ENCODE assay signal across 18 cellular contexts in the genomic region with DNA sequence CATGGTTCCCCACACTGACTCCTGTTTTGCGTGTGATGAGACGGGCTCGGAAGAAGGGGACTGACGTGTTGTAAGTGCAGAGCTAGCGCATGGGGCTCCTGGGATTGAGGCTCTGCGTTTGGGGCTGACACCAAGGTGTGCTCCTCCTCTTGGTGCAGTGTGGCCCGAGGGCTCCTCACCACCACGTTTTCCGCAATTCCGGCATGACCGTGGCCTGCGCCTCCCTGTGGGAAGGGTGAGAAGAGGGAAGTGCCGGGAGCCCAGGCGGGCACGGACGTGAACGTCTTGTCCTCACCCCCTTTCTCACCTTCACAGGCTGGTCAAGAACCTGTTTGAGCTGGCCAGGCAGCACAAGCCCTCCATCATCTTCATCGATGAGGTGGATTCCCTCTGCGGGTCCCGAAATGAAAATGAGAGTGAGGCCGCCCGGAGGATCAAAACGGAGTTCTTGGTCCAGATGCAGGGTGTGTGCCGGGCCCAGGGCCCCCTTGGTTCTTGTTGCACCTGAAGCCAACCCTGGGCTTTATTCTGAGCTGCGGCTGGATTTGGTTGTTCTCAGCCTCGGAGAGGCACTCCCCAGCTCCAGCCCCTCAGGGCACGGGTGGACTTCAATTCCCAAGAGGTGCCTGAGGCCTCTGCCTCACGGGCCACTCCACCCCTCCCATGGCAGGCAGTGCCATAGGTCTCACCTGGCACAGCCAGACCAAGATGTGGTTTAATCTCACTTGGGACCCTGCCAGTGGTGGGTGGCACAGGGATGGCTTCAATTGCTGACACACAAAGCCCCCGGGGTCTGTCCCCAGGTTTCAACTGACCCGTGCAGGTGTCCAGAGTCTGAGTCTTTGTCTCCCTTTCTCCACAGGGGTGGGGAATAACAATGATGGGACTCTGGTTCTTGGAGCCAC. TPM values are rescaled to one million over a fixed set of nuclear protein-coding genes. Genes with fewer than 3 reads are reported as not detected.
A peak's percentile ranks its signal among the peaks of the same experiment; 100 is the strongest.
DNase-seq lines count a peak whose midpoint lies in the region; ATAC-seq and TF ChIP-seq lines count a peak whose summit lies in the region.
"Had no signal": no experiment of that assay in that cellular context is flagged by ENCODE, and none has a peak within 500 bp of the region (broad histone marks: within the 10 kb centered on the region; RNA-seq: fewer than 3 reads in every experiment).

No MANE protein-coding gene starts in this region.

- DNase-seq in activated naive CD8-positive, alpha-beta T cell treated with anti-CD3 and anti-CD28 coated beads, Interleukin-2, amount 10 ng/mL, durations not matched to agents 7 days and 5 days = peak; percentile 21
- DNase-seq in activated naive CD8-positive, alpha-beta T cell treated with anti-CD3 and anti-CD28 coated beads for 36 hours = no peak
- DNase-seq in central memory CD8-positive, alpha-beta T cell (ENCODE audit: low spot score in 2 of 2) = no peak
- no peak for DNase-seq in nephron progenitor cell
- DNase-seq in upper lobe of right lung = peak; percentile 53
- DNase-seq in Right ventricle myocardium superior = no peak
- no peak for DNase-seq in NCI-H345 treated with DMSO at 0.1 percent for 48 hours (lab: John Stamatoyannopoulos, UW; ENCODE audit: unreplicated experiment)
- DNase-seq: DMS153; KG1; NCI-H1048; NCI-H1694; NCI-H2107; NCI-H345; NCI-H69; NK-92 treated with Interleukin-12 subunit alpha and Interleukin-12 subunit beta, amount 100 ng/mL, for 24 hours had no signal

- peaks cover 4% of the 10 kb centered on the region for H3K4me1 Mint-ChIP-seq in activated naive CD8-positive, alpha-beta T cell treated with anti-CD3 and anti-CD28 coated beads, Interleukin-2, amount 10 ng/mL, durations not matched to agents 7 days and 5 days
- H3K4me1 Mint-ChIP-seq in activated naive CD8-positive, alpha-beta T cell treated with anti-CD3 and anti-CD28 coated beads for 36 hours = peaks cover 10% of the 10 kb centered on the region
- peaks cover 7% of the 10 kb centered on the region for H3K4me1 Mint-ChIP-seq in central memory CD8-positive, alpha-beta T cell
- peaks cover 29% of the 10 kb centered on the region for H3K4me1 Mint-ChIP-seq in nephron progenitor cell

- peaks cover 5% of the 10 kb centered on the region for H3K4me1 ChIP-seq in upper lobe of right lung

- TF ChIP-seq POLR2A in GM18505 (IDR thresholded peaks at IDR 0.05; ENCODE audit: borderline replicate concordance, extremely low read depth, insufficient read depth, insufficient read length) = no peak

- H3K27me3 Mint-ChIP-seq in activated naive CD8-positive, alpha-beta T cell treated with anti-CD3 and anti-CD28 coated beads, Interleukin-2, amount 10 ng/mL, durations not matched to agents 7 days and 5 days = no peaks in the 10 kb centered on the region
- no peaks in the 10 kb centered on the region for H3K27me3 Mint-ChIP-seq in activated naive CD8-positive, alpha-beta T cell treated with anti-CD3 and anti-CD28 coated beads for 36 hours
- H3K27me3 Mint-ChIP-seq in central memory CD8-positive, alpha-beta T cell = no peaks in the 10 kb centered on the region
- no peaks in the 10 kb centered on the region for H3K27me3 Mint-ChIP-seq in nephron progenitor cell (ENCODE audit: low read depth, poor library complexity)

- H3K9me3 Mint-ChIP-seq in activated naive CD8-positive, alpha-beta T cell treated with anti-CD3 and anti-CD28 coated beads, Interleukin-2, amount 10 ng/mL, durations not matched to agents 7 days and 5 days = no peaks in the 10 kb centered on the region
- H3K9me3 Mint-ChIP-seq in activated naive CD8-positive, alpha-beta T cell treated with anti-CD3 and anti-CD28 coated beads for 36 hours = no peaks in the 10 kb centered on the region
- no peaks in the 10 kb centered on the region for H3K9me3 Mint-ChIP-seq in central memory CD8-positive, alpha-beta T cell
- no peaks in the 10 kb centered on the region for H3K9me3 Mint-ChIP-seq in nephron progenitor cell

- TF ChIP-seq CTCF in nephron progenitor cell (IDR thresholded peaks at IDR 0.05) = no peak
- TF ChIP-seq CTCF in upper lobe of right lung (IDR thresholded peaks at IDR 0.05) = no peak

- H3K4me3 ChIP-seq in upper lobe of right lung = no peak overlapping the region
- H3K4me3 ChIP-seq: SK-N-MC had no signal

- H3K9me3 ChIP-seq in upper lobe of right lung = no peaks in the 10 kb centered on the region

- H3K27ac Mint-ChIP-seq in activated naive CD8-positive, alpha-beta T cell treated with anti-CD3 and anti-CD28 coated beads, Interleukin-2, amount 10 ng/mL, durations not matched to agents 7 days and 5 days = no peak overlapping the region
- H3K27ac Mint-ChIP-seq in activated naive CD8-positive, alpha-beta T cell treated with anti-CD3 and anti-CD28 coated beads for 36 hours = no peak overlapping the region
- H3K27ac Mint-ChIP-seq in central memory CD8-positive, alpha-beta T cell (ENCODE audit: low read depth) = peak overlapping the region; percentile 13
- H3K27ac Mint-ChIP-seq in nephron progenitor cell = peak overlapping the region; percentile 98

- H3K27ac ChIP-seq in upper lobe of right lung = no peak overlapping the region
- H3K27ac ChIP-seq: SK-N-MC had no signal

- intact Hi-C loops in upper lobe of right lung (cut with DNase I) = no loop called here
- intact Hi-C loops in Right ventricle myocardium superior (cut with DNase I) = no loop called here

- no peak overlapping the region for H3K4me3 Mint-ChIP-seq in activated naive CD8-positive, alpha-beta T cell treated with anti-CD3 and anti-CD28 coated beads, Interleukin-2, amount 10 ng/mL, durations not matched to agents 7 days and 5 days
- H3K4me3 Mint-ChIP-seq in activated naive CD8-positive, alpha-beta T cell treated with anti-CD3 and anti-CD28 coated beads for 36 hours = no peak overlapping the region
- no peak overlapping the region for H3K4me3 Mint-ChIP-seq in central memory CD8-positive, alpha-beta T cell
- H3K4me3 Mint-ChIP-seq in nephron progenitor cell = no peak overlapping the region

- no peaks in the 10 kb centered on the region for H3K27me3 ChIP-seq in upper lobe of right lung

- ATAC-seq in activated naive CD8-positive, alpha-beta T cell treated with anti-CD3 and anti-CD28 coated beads, Interleukin-2, amount 10 ng/mL, durations not matched to agents 7 days and 5 days (ENCODE audit: low read depth) = no peak
- no peak for ATAC-seq in central memory CD8-positive, alpha-beta T cell (replicated peaks; ENCODE audit: extremely low read depth, poor library complexity, severe bottlenecking)
- ATAC-seq in upper lobe of right lung (no peak), GM18505 (IDR thresholded peaks at IDR 0.05; ENCODE audit: unreplicated experiment) (no peak), Right ventricle myocardium superior (ENCODE audit: poor library complexity) (no peak)

- POLR2A ChIA-PET in activated naive CD8-positive, alpha-beta T cell treated with anti-CD3 and anti-CD28 coated beads, Interleukin-2, amount 10 ng/mL, durations not matched to agents 7 days and 5 days (lab: Charles Lee) = no interaction called here

- H3K36me3 Mint-ChIP-seq in activated naive CD8-positive, alpha-beta T cell treated with anti-CD3 and anti-CD28 coated beads, Interleukin-2, amount 10 ng/mL, durations not matched to agents 7 days and 5 days = peaks cover 9% of the 10 kb centered on the region
- peaks cover 27% of the 10 kb centered on the region for H3K36me3 Mint-ChIP-seq in activated naive CD8-positive, alpha-beta T cell treated with anti-CD3 and anti-CD28 coated beads for 36 hours
- H3K36me3 Mint-ChIP-seq in central memory CD8-positive, alpha-beta T cell (ENCODE audit: insufficient read depth) = peaks cover 63% of the 10 kb centered on the region
- peaks cover 55% of the 10 kb centered on the region for H3K36me3 Mint-ChIP-seq in nephron progenitor cell (ENCODE audit: low read depth)

- peaks cover 100% of the 10 kb centered on the region for H3K36me3 ChIP-seq in upper lobe of right lung

RNA-seq across cellular contexts. Expression of gene VPS4A, which starts 8.9 kb away (rescaled TPM):
- total RNA-seq in activated naive CD8-positive, alpha-beta T cell treated with anti-CD3 and anti-CD28 coated beads, Interleukin-2, amount 10 ng/mL, durations not matched to agents 7 days and 5 days = 10 to 100 TPM; 38.6 to 41.8 TPM
- 10 to 100 TPM; 27.0 to 28.6 TPM for total RNA-seq in activated naive CD8-positive, alpha-beta T cell treated with anti-CD3 and anti-CD28 coated beads for 36 hours
- total RNA-seq in upper lobe of right lung (28.9 TPM), Right ventricle myocardium superior (28.6 TPM)

RNA-seq across cellular contexts. Expression of gene PDF, which starts 10.3 kb away (rescaled TPM):
- 10 to 100 TPM; 12.6 to 14.5 TPM for total RNA-seq in activated naive CD8-positive, alpha-beta T cell treated with anti-CD3 and anti-CD28 coated beads, Interleukin-2, amount 10 ng/mL, durations not matched to agents 7 days and 5 days
- total RNA-seq in activated naive CD8-positive, alpha-beta T cell treated with anti-CD3 and anti-CD28 coated beads for 36 hours = 10 to 100 TPM; 33.0 to 36.4 TPM
- total RNA-seq in upper lobe of right lung = 8.8 TPM
- 5.6 TPM for total RNA-seq in Right ventricle myocardium superior

RNA-seq across cellular contexts. Expression of gene COG8, which starts 19.3 kb away (rescaled TPM):
- 10 to 100 TPM; 42.5 to 43.9 TPM for total RNA-seq in activated naive CD8-positive, alpha-beta T cell treated with anti-CD3 and anti-CD28 coated beads, Interleukin-2, amount 10 ng/mL, durations not matched to agents 7 days and 5 days
- 10 to 100 TPM; 30.2 to 31.8 TPM for total RNA-seq in activated naive CD8-positive, alpha-beta T cell treated with anti-CD3 and anti-CD28 coated beads for 36 hours
- total RNA-seq in upper lobe of right lung (32.3 TPM), Right ventricle myocardium superior (22.0 TPM)

RNA-seq across cellular contexts. Expression of gene NIP7, which starts 19.5 kb away (rescaled TPM):
- 10 to 100 TPM; 30.7 to 39.5 TPM for total RNA-seq in activated naive CD8-positive, alpha-beta T cell treated with anti-CD3 and anti-CD28 coated beads, Interleukin-2, amount 10 ng/mL, durations not matched to agents 7 days and 5 days
- 10 to 100 TPM; 70.1 to 73.2 TPM for total RNA-seq in activated naive CD8-positive, alpha-beta T cell treated with anti-CD3 and anti-CD28 coated beads for 36 hours
- total RNA-seq in upper lobe of right lung = 20.8 TPM
- total RNA-seq in Right ventricle myocardium superior = 7.3 TPM

RNA-seq across cellular contexts. Expression of gene TMED6, which starts 31.5 kb away (rescaled TPM):
- 1 to 10 TPM; 2.1 to 2.2 TPM for total RNA-seq in activated naive CD8-positive, alpha-beta T cell treated with anti-CD3 and anti-CD28 coated beads, Interleukin-2, amount 10 ng/mL, durations not matched to agents 7 days and 5 days
- 1 to 10 TPM in 1 of 2 experiments, under 1 TPM in 1; 0.70 to 1.2 TPM for total RNA-seq in activated naive CD8-positive, alpha-beta T cell treated with anti-CD3 and anti-CD28 coated beads for 36 hours
- total RNA-seq in upper lobe of right lung (0.69 TPM), Right ventricle myocardium superior (not detected)
- total RNA-seq: M059J had no signal

Comparison
In these comparisons a context has a peak if more than half of its experiments do, and no peak if none do; other contexts are left out.
1. DNase-seq: peak in activated naive CD8-positive, alpha-beta T cell treated with anti-CD3 and anti-CD28 coated beads, Interleukin-2, amount 10 ng/mL, durations not matched to agents 7 days and 5 days (single experiment) and upper lobe of right lung (single experiment); none in activated naive CD8-positive, alpha-beta T cell treated with anti-CD3 and anti-CD28 coated beads for 36 hours (single experiment), central memory CD8-positive, alpha-beta T cell (0 of 2), nephron progenitor cell (single experiment), Right ventricle myocardium superior (single experiment) and NCI-H345 treated with DMSO at 0.1 percent for 48 hours (single experiment).
2. H3K27ac Mint-ChIP-seq: peak in central memory CD8-positive, alpha-beta T cell (single experiment) and nephron progenitor cell (single experiment); none in activated naive CD8-positive, alpha-beta T cell treated with anti-CD3 and anti-CD28 coated beads, Interleukin-2, amount 10 ng/mL, durations not matched to agents 7 days and 5 days (single experiment) and activated naive CD8-positive, alpha-beta T cell treated with anti-CD3 and anti-CD28 coated beads for 36 hours (single experiment).